In genomic region chr11:77141475-77141874, GRCh38 we compare ENCODE assay signal across 1 cellular context.
TF ChIP-seq lines count a peak whose summit lies in the region.

No MANE protein-coding gene starts in this region.

TF ChIP-seq in HEK293, 187 proteins besides CTCF, POLR2A, EP300 and RAD21 (continued from another document):
- TF ChIP-seq ZNF26 (tag by site-specific recombination; IDR thresholded peaks at IDR 0.05) (no peak), ZNF175 (tag by site-specific recombination; IDR thresholded peaks at IDR 0.05) (no peak)
